Comparison of ENCODE assay signal across 21 cellular contexts in the genomic region with DNA sequence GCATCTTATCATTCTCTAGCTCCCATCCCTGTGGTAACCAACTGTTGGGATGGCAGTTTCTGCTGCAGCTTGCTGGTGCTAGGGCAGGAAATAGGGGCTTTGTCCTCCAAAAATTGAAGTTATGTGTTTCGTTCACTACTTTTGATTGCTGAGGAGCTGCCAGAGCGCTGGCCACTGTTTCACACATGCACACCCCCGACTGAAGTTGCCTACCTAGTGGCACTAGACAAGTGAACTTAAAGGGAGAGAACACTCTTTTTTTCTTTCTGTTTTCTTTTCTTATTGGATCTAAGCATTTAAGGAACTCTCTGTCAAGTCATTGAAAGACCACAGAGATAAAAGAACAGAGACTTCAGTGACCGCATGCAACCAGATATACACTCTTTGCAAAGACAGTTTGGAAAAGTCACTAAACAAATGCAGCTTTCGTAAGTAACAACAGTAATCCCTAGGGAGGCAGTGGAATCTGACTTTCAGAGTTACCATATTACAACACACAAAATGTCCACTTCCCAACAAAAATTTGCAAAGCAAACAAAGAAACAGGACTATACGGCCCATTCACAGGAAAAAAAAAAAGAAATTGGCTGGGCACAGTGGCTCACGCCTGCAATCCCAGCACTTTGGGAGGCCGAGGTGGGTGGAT.
A peak's percentile ranks its signal among the peaks of the same experiment; 100 is the strongest.
DNase-seq lines count a peak whose midpoint lies in the region.
"Had no signal": no experiment of that assay in that cellular context is flagged by ENCODE, and none has a peak within 500 bp of the region (broad histone marks: within the 10 kb centered on the region; RNA-seq: fewer than 3 reads in every experiment).

No MANE protein-coding gene starts in this region.

- H3K4me3 ChIP-seq in subcutaneous abdominal adipose tissue (ENCODE audit: low read depth in 1 of 5, low read length in 5 of 5): peak overlapping the region in 4 of 5 donors; percentile 12 to 47 (median 28)
- H3K4me3 ChIP-seq: ascending aorta, transverse colon had no signal

- H3K27me3 ChIP-seq in subcutaneous abdominal adipose tissue (ENCODE audit: control insufficient read depth in 5 of 5, insufficient read depth in 4 of 5, low read length in 5 of 5): no peaks in the 10 kb centered on the region
- H3K27me3 ChIP-seq: ascending aorta, transverse colon had no signal

- DNase-seq in activated CD8-positive, alpha-beta memory T cell treated with anti-CD3 and anti-CD28 coated beads for 24 hours: peak; percentile 55
- no peak for DNase-seq in activated CD8-positive, alpha-beta memory T cell treated with anti-CD3 and anti-CD28 coated beads, Interleukin-2, amount 50 U/mL, for 48 hours
- DNase-seq in amniotic epithelial cell (ENCODE audit: low read depth) (peak; percentile 29), hepatic stellate cell (ENCODE audit: low spot score) (peak; percentile 71), RKO (ENCODE audit: low spot score) (no peak), HCEC 1CT (no peak), HUDEP-2 (lab: John Stamatoyannopoulos, UW; ENCODE audit: unreplicated experiment in 76 of 76) (no peak)
- DNase-seq: activated CD8-positive, alpha-beta memory T cell treated with anti-CD3 and anti-CD28 coated beads, Interleukin-2, amount 10 ng/mL, durations not matched to agents 7 days and 5 days; activated effector memory CD4-positive, alpha-beta T cell treated with Interleukin-2 at 50 U/mL for 16 hours; CD4-positive, alpha-beta memory T cell; cortex of kidney; DND-41; hippocampal formation; midbrain; NCI-H1694; NCI-H226; nucleus accumbens; transverse colon had no signal

- H3K27ac ChIP-seq in subcutaneous abdominal adipose tissue (ENCODE audit: low read depth, low read length): peak overlapping the region; percentile 50
- H3K27ac ChIP-seq: ascending aorta, KMS-11, transverse colon had no signal

- H3K9ac ChIP-seq in subcutaneous abdominal adipose tissue (ENCODE audit: low read length in 5 of 5): no peak overlapping the region
- H3K9ac ChIP-seq: KMS-11 had no signal

- H3K9me3 ChIP-seq in subcutaneous abdominal adipose tissue (ENCODE audit: control insufficient read depth in 5 of 5, low read length in 5 of 5): no peaks in the 10 kb centered on the region
- H3K9me3 ChIP-seq: ascending aorta, transverse colon had no signal

- H3K4me1 ChIP-seq in subcutaneous abdominal adipose tissue (ENCODE audit: control insufficient read depth in 5 of 5, insufficient read depth in 5 of 5, low read length in 5 of 5): peaks cover 2 to 10% (median 8%) of the 10 kb centered on the region in 5 donors
- H3K4me1 ChIP-seq: ascending aorta had no signal

- H3K36me3 ChIP-seq in subcutaneous abdominal adipose tissue (ENCODE audit: control insufficient read depth in 5 of 5, insufficient read depth in 5 of 5, low read length in 5 of 5): no peaks in the 10 kb centered on the region
- H3K36me3 ChIP-seq: transverse colon had no signal

Comparison
In these comparisons a context has a peak if more than half of its experiments do, and no peak if none do; other contexts are left out.
1. DNase-seq: peak in activated CD8-positive, alpha-beta memory T cell treated with anti-CD3 and anti-CD28 coated beads for 24 hours (single experiment), amniotic epithelial cell (single experiment) and hepatic stellate cell (single experiment); none in activated CD8-positive, alpha-beta memory T cell treated with anti-CD3 and anti-CD28 coated beads, Interleukin-2, amount 50 U/mL, for 48 hours (single experiment), RKO (single experiment), HCEC 1CT (single experiment) and HUDEP-2 (0 of 76).